Comparison of ENCODE assay signal across 1 cellular context in the genomic region with DNA sequence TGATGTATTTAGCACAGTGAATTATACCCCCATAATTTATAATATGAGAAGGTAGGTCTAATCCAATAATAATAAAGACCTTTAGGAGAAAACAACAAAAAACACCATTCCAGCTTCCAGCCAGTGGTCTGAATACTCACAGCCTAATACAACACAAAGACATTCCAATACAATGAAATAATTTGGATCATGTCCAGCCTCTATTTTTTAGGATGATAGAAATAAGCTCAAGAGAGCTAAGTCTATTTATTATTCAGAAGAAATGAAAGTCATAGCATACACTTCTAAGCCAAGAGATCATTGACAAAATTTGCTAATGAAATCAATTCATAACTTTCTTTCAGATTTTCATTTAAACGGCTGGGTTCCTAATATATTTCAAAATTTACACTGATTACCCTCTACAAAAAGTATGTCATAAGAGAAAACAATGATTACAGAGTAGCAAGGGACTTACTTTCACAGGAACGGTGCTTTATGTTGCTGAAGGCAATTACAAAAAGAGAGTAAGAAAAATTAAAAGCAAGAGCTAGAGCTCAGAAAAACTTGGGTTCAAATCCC.
TF ChIP-seq lines count a peak whose summit lies in the region.

No MANE protein-coding gene starts in this region.

TF ChIP-seq in HepG2, 621 proteins besides CTCF, POLR2A, EP300 and RAD21 (continued from another document):
- TF ChIP-seq REXO4 (CRISPR knock-in tag; IDR thresholded peaks at IDR 0.05; ENCODE audit: borderline replicate concordance): no peak
- no peak for TF ChIP-seq CAMTA2 (CRISPR knock-in tag; IDR thresholded peaks at IDR 0.05; ENCODE audit: borderline replicate concordance)
